16 cellular contexts compared by ENCODE assay signal in genomic region chr1:224544711-224545110, GRCh38.
"Had no signal": no experiment of that assay in that cellular context is flagged by ENCODE, and none has a peak within 500 bp of the region (broad histone marks: within the 10 kb centered on the region; RNA-seq: fewer than 3 reads in every experiment).

No MANE protein-coding gene starts in this region.

- H3K4me3 ChIP-seq: breast epithelium, dorsolateral prefrontal cortex, heart left ventricle, upper lobe of right lung had no signal

- H3K27me3 ChIP-seq: breast epithelium, dorsolateral prefrontal cortex, heart left ventricle, upper lobe of right lung had no signal

- DNase-seq: activated CD4-positive, alpha-beta memory T cell treated with anti-CD3 and anti-CD28 coated beads for 36 hours; activated CD8-positive, alpha-beta memory T cell treated with anti-CD3 and anti-CD28 coated beads, Interleukin-2, amount 50 U/mL, for 4 hours; activated naive CD8-positive, alpha-beta T cell treated with anti-CD3 and anti-CD28 coated beads, Interleukin-2, amount 10 ng/mL, durations not matched to agents 7 days and 5 days; anterior cingulate cortex; dorsolateral prefrontal cortex; foreskin melanocyte; heart left ventricle; natural killer cell; right cardiac atrium; stimulated activated naive B cell treated with anti-CD40 and anti-IgM and Interleukin-4, amounts not matched to agents 10 μg/mL and 1 μg/mL and 100 μg/mL, for 72 hours; T-helper 9 cell; upper lobe of right lung had no signal

- H3K36me3 Mint-ChIP-seq: activated CD4-positive, alpha-beta memory T cell treated with anti-CD3 and anti-CD28 coated beads for 36 hours; activated naive CD8-positive, alpha-beta T cell treated with anti-CD3 and anti-CD28 coated beads, Interleukin-2, amount 10 ng/mL, durations not matched to agents 7 days and 5 days; natural killer cell; stimulated activated naive B cell treated with anti-CD40 and anti-IgM and Interleukin-4, amounts not matched to agents 10 μg/mL and 1 μg/mL and 100 μg/mL, for 72 hours had no signal

- H3K4me3 Mint-ChIP-seq: activated CD4-positive, alpha-beta memory T cell treated with anti-CD3 and anti-CD28 coated beads for 36 hours; activated naive CD8-positive, alpha-beta T cell treated with anti-CD3 and anti-CD28 coated beads, Interleukin-2, amount 10 ng/mL, durations not matched to agents 7 days and 5 days; natural killer cell; stimulated activated naive B cell treated with anti-CD40 and anti-IgM and Interleukin-4, amounts not matched to agents 10 μg/mL and 1 μg/mL and 100 μg/mL, for 72 hours had no signal

- H3K9me3 Mint-ChIP-seq: activated CD4-positive, alpha-beta memory T cell treated with anti-CD3 and anti-CD28 coated beads for 36 hours; natural killer cell had no signal

- H3K9me3 ChIP-seq: breast epithelium, heart left ventricle, upper lobe of right lung had no signal

- H3K4me1 ChIP-seq: breast epithelium, upper lobe of right lung had no signal

- ATAC-seq: esophagus mucosa; heart left ventricle; natural killer cell; right cardiac atrium; stimulated activated naive B cell treated with anti-CD40 and anti-IgM and Interleukin-4, amounts not matched to agents 10 μg/mL and 1 μg/mL and 100 μg/mL, for 72 hours; upper lobe of right lung had no signal

- H3K36me3 ChIP-seq: breast epithelium, heart left ventricle, upper lobe of right lung had no signal

- H3K27ac Mint-ChIP-seq: activated CD4-positive, alpha-beta memory T cell treated with anti-CD3 and anti-CD28 coated beads for 36 hours; activated naive CD8-positive, alpha-beta T cell treated with anti-CD3 and anti-CD28 coated beads, Interleukin-2, amount 10 ng/mL, durations not matched to agents 7 days and 5 days; natural killer cell; progenitor cell of endocrine pancreas; stimulated activated naive B cell treated with anti-CD40 and anti-IgM and Interleukin-4, amounts not matched to agents 10 μg/mL and 1 μg/mL and 100 μg/mL, for 72 hours had no signal

- H3K27ac ChIP-seq: breast epithelium, dorsolateral prefrontal cortex, heart left ventricle, upper lobe of right lung, VCaP had no signal

- H3K27me3 Mint-ChIP-seq: activated CD4-positive, alpha-beta memory T cell treated with anti-CD3 and anti-CD28 coated beads for 36 hours; progenitor cell of endocrine pancreas had no signal
